ENCODE assay signal across 14 cellular contexts in genomic region chr6:129607581-129608186, GRCh38.
DNase-seq lines count a peak whose midpoint lies in the region; ATAC-seq and TF ChIP-seq lines count a peak whose summit lies in the region.
"Had no signal": no experiment of that assay in that cellular context is flagged by ENCODE, and none has a peak within 500 bp of the region (broad histone marks: within the 10 kb centered on the region; RNA-seq: fewer than 3 reads in every experiment).

No MANE protein-coding gene starts in this region.

- H3K4me3 Mint-ChIP-seq in GM23338: no peak overlapping the region
- H3K4me3 Mint-ChIP-seq: activated naive CD8-positive, alpha-beta T cell treated with anti-CD3 and anti-CD28 coated beads, Interleukin-2, amount 10 ng/mL, durations not matched to agents 7 days and 5 days had no signal

- peak; percentile 7 for DNase-seq in AG08395 (ENCODE audit: low spot score)
- no peak for DNase-seq in GM23338 (ENCODE audit: low spot score)
- peak; percentile 24 for DNase-seq in amniotic epithelial cell (ENCODE audit: low read depth)
- no peak for DNase-seq in mucosa of descending colon
- no peak for DNase-seq in colonic mucosa
- no peak for DNase-seq in right lobe of liver
- no peak for DNase-seq in occipital lobe (lab: John Stamatoyannopoulos, UW)
- DNase-seq in heart right ventricle: no peak
- DNase-seq: activated CD4-positive, CD25-positive, alpha-beta regulatory T cell; activated naive CD8-positive, alpha-beta T cell treated with anti-CD3 and anti-CD28 coated beads, Interleukin-2, amount 10 ng/mL, durations not matched to agents 7 days and 5 days; NCI-H2171 treated with DMSO at 0.1 percent for 48 hours; PC-3; transverse colon had no signal

- H3K79me2 ChIP-seq in GM23338 (replicated peaks; ENCODE audit: insufficient read depth): no peaks in the 10 kb centered on the region

- H3K9me3 ChIP-seq in mucosa of descending colon: no peaks in the 10 kb centered on the region
- no peaks in the 10 kb centered on the region for H3K9me3 ChIP-seq in colonic mucosa
- no peaks in the 10 kb centered on the region for H3K9me3 ChIP-seq in right lobe of liver
- H3K9me3 ChIP-seq in heart right ventricle: no peaks in the 10 kb centered on the region
- H3K9me3 ChIP-seq: esophagus muscularis mucosa, transverse colon had no signal

- peaks cover 24% of the 10 kb centered on the region for H3K4me1 Mint-ChIP-seq in GM23338
- H3K4me1 Mint-ChIP-seq: activated naive CD8-positive, alpha-beta T cell treated with anti-CD3 and anti-CD28 coated beads, Interleukin-2, amount 10 ng/mL, durations not matched to agents 7 days and 5 days had no signal

- H3K27me3 ChIP-seq in GM23338 (ENCODE audit: insufficient read depth) (no peaks in the 10 kb centered on the region), colonic mucosa (no peaks in the 10 kb centered on the region), right lobe of liver (no peaks in the 10 kb centered on the region), heart right ventricle (no peaks in the 10 kb centered on the region)
- H3K27me3 ChIP-seq: esophagus muscularis mucosa, transverse colon had no signal

- no peaks in the 10 kb centered on the region for H3K9me3 Mint-ChIP-seq in GM23338
- H3K9me3 Mint-ChIP-seq: activated naive CD8-positive, alpha-beta T cell treated with anti-CD3 and anti-CD28 coated beads, Interleukin-2, amount 10 ng/mL, durations not matched to agents 7 days and 5 days had no signal

- intact Hi-C loops in mucosa of descending colon (cut with DNase I, micrococcal nuclease): no loop called here
- intact Hi-C loops in colonic mucosa (cut with DNase I): loop anchor here (10.0 kb wide), 1 partner anchor 417 kb away; no protein-coding TSS in a partner anchor
- intact Hi-C loops in right lobe of liver (cut with DNase I): loop anchor here (10.0 kb wide), 1 partner anchor 117 kb away; no protein-coding TSS in a partner anchor
- intact Hi-C loops in heart right ventricle (cut with DNase I): loop anchor here in 2 of 10 donors (10.0 kb wide), 3 partner anchors 117 to 417 kb away; no protein-coding TSS in a partner anchor

- peaks cover 27% of the 10 kb centered on the region for H3K4me1 ChIP-seq in GM23338 (ENCODE audit: insufficient read depth)
- H3K4me1 ChIP-seq in mucosa of descending colon (ENCODE audit: low read depth): peaks cover 16% of the 10 kb centered on the region
- H3K4me1 ChIP-seq in colonic mucosa: no peaks in the 10 kb centered on the region
- H3K4me1 ChIP-seq in right lobe of liver: no peaks in the 10 kb centered on the region
- H3K4me1 ChIP-seq in heart right ventricle: peaks cover 0 to 7% (median 0%) of the 10 kb centered on the region in 9 donors

- no peaks in the 10 kb centered on the region for H3K9me2 ChIP-seq in GM23338 (ENCODE audit: insufficient read depth)

- TF ChIP-seq POLR2A in right lobe of liver (IDR thresholded peaks at IDR 0.05): no peak

- ATAC-seq in GM23338 (peak; percentile 43; the same call in 1 of the 3 replicates), mucosa of descending colon (peak; percentile 19), right lobe of liver (no peak), heart right ventricle (no peak)
- ATAC-seq: PC-3 had no signal

- H3K36me3 Mint-ChIP-seq in GM23338 (ENCODE audit: low read depth): no peaks in the 10 kb centered on the region

- H3K9ac ChIP-seq in colonic mucosa (ENCODE audit: low read depth in 2 of 2, low read length in 2 of 2): no peak overlapping the region

- H3K27ac ChIP-seq in GM23338 (ENCODE audit: low read depth) (no peak overlapping the region), colonic mucosa (no peak overlapping the region), right lobe of liver (no peak overlapping the region), heart right ventricle (no peak overlapping the region)
- H3K27ac ChIP-seq: esophagus muscularis mucosa, transverse colon had no signal

- no peak overlapping the region for H3K27ac Mint-ChIP-seq in GM23338
- H3K27ac Mint-ChIP-seq: activated naive CD8-positive, alpha-beta T cell treated with anti-CD3 and anti-CD28 coated beads, Interleukin-2, amount 10 ng/mL, durations not matched to agents 7 days and 5 days had no signal

- H3F3A ChIP-seq in GM23338 (replicated peaks; ENCODE audit: low read depth): no peaks in the 10 kb centered on the region

- H2AFZ ChIP-seq in GM23338: no peak overlapping the region

- TF ChIP-seq CTCF in GM23338 (conservative IDR thresholded peaks at IDR 0.05; ENCODE audit: low read depth in 2 of 2) (no peak), mucosa of descending colon (IDR thresholded peaks at IDR 0.05) (no peak), colonic mucosa (IDR thresholded peaks at IDR 0.05) (no peak), right lobe of liver (IDR thresholded peaks at IDR 0.05) (no peak), heart right ventricle (IDR thresholded peaks at IDR 0.05) (no peak)

- no peak overlapping the region for H3K4me3 ChIP-seq in GM23338
- no peak overlapping the region for H3K4me3 ChIP-seq in mucosa of descending colon
- no peak overlapping the region for H3K4me3 ChIP-seq in colonic mucosa
- H3K4me3 ChIP-seq in right lobe of liver: no peak overlapping the region
- no peak overlapping the region for H3K4me3 ChIP-seq in heart right ventricle
- H3K4me3 ChIP-seq: esophagus muscularis mucosa, transverse colon had no signal

- H3K4me2 ChIP-seq in GM23338: no peak overlapping the region

- no peaks in the 10 kb centered on the region for H4K20me1 ChIP-seq in GM23338 (replicated peaks; ENCODE audit: insufficient read depth)

- 72% methylated on average over 6 of the region's 6 CpGs for WGBS in right lobe of liver (ENCODE audit: insufficient coverage, low coverage, low lambda C conversion rate, missing lambda C conversion rate)
- 69 to 72% methylated on average over 6 of the region's 6 CpGs for WGBS in heart right ventricle, 2 donors

- H3K27me3 Mint-ChIP-seq in GM23338 (ENCODE audit: insufficient read depth, low read depth, poor library complexity): no peaks in the 10 kb centered on the region
- H3K27me3 Mint-ChIP-seq: activated naive CD8-positive, alpha-beta T cell treated with anti-CD3 and anti-CD28 coated beads, Interleukin-2, amount 10 ng/mL, durations not matched to agents 7 days and 5 days had no signal

- H3K36me3 ChIP-seq in GM23338 (ENCODE audit: insufficient read depth) (no peaks in the 10 kb centered on the region), mucosa of descending colon (ENCODE audit: low read depth) (no peaks in the 10 kb centered on the region), colonic mucosa (no peaks in the 10 kb centered on the region), right lobe of liver (no peaks in the 10 kb centered on the region), heart right ventricle (peaks cover 0 to 74% (median 0%) of the 10 kb centered on the region in 9 donors)
- H3K36me3 ChIP-seq: esophagus muscularis mucosa, transverse colon had no signal

TF ChIP-seq in GM23338, 12 proteins besides CTCF, POLR2A, EP300 and RAD21 (continues in another document):
- no peak for TF ChIP-seq ZNF114 (CRISPR knock-in tag; IDR thresholded peaks at IDR 0.05)

Comparison
In these comparisons a context has a peak if more than half of its experiments do, and no peak if none do; other contexts are left out.
1. DNase-seq: peak in AG08395 (single experiment) and amniotic epithelial cell (single experiment); none in GM23338 (single experiment), mucosa of descending colon (0 of 3), colonic mucosa (single experiment), right lobe of liver (0 of 3), occipital lobe (single experiment) and heart right ventricle (0 of 2).
2. ATAC-seq: peak in GM23338 (single experiment) and mucosa of descending colon (single experiment); none in right lobe of liver (0 of 4) and heart right ventricle (0 of 8).
3. intact Hi-C loops: an anchor here in colonic mucosa (10.0 kb wide) and right lobe of liver (10.0 kb wide); none called in mucosa of descending colon.